ENCODE assay signal across 8 cellular contexts in genomic region chr6:69867075-69867911, GRCh38. TPM values are rescaled to one million over a fixed set of nuclear protein-coding genes. Genes with fewer than 3 reads are reported as not detected.
DNase-seq lines count a peak whose midpoint lies in the region; ATAC-seq and TF ChIP-seq lines count a peak whose summit lies in the region.

No MANE protein-coding gene starts in this region.

- no peaks in the 10 kb centered on the region for H3K9me3 ChIP-seq in fibroblast of lung (ENCODE audit: control insufficient read depth, insufficient read depth, low read depth, low read length)
- H3K9me3 ChIP-seq in suprapubic skin, result no peaks in the 10 kb centered on the region

- no peak overlapping the region for H3K9ac ChIP-seq in fibroblast of lung (ENCODE audit: insufficient read depth, low read length)

- no peaks in the 10 kb centered on the region for H3K36me3 ChIP-seq in fibroblast of lung (ENCODE audit: control insufficient read depth, insufficient read depth, low read length)
- H3K36me3 ChIP-seq in suprapubic skin, result no peaks in the 10 kb centered on the region

- TF ChIP-seq CTCF in AG04449 (IDR thresholded peaks at IDR 0.05; ENCODE audit: insufficient read depth, low read length, missing control alignments), result no peak
- peak; percentile 2 to 9 for TF ChIP-seq CTCF in fibroblast of lung (conservative IDR thresholded peaks at IDR 0.05 in 1 of 2, IDR thresholded peaks at IDR 0.05 in 1 of 2; ENCODE audit: low read depth in 1 of 2, low read length in 2 of 2)
- TF ChIP-seq CTCF in neural crest cell (conservative IDR thresholded peaks at IDR 0.05), result peak; percentile 45
- no peak for TF ChIP-seq CTCF in suprapubic skin (IDR thresholded peaks at IDR 0.05)

- H3K4me3 Mint-ChIP-seq in neural crest cell, result peak overlapping the region; percentile 89

- no peaks in the 10 kb centered on the region for H3K9me3 Mint-ChIP-seq in neural crest cell

- peaks cover 48% of the 10 kb centered on the region for H3K27me3 Mint-ChIP-seq in neural crest cell (ENCODE audit: low read depth)

- POLR2A ChIA-PET in AG04449 (lab: Yijun Ruan, JAX), result no interaction called here

- no peak for TF ChIP-seq POLR2A in suprapubic skin (IDR thresholded peaks at IDR 0.05)

- H3K27me3 ChIP-seq in fibroblast of lung (ENCODE audit: control insufficient read depth, insufficient read depth, low read length) (peaks cover 3% of the 10 kb centered on the region), suprapubic skin (peaks cover 9% of the 10 kb centered on the region)

- H3K4me1 Mint-ChIP-seq in neural crest cell, result peaks cover 22% of the 10 kb centered on the region

- ATAC-seq in GM18861 (IDR thresholded peaks at IDR 0.05; ENCODE audit: unreplicated experiment) (peak; percentile 38), HG03095 (IDR thresholded peaks at IDR 0.05; ENCODE audit: unreplicated experiment) (peak; percentile 57)

- H2AFZ ChIP-seq in fibroblast of lung (ENCODE audit: low read length), result peak overlapping the region; percentile 70

- no peaks in the 10 kb centered on the region for H4K20me1 ChIP-seq in fibroblast of lung (ENCODE audit: control insufficient read depth, extremely low read depth, insufficient read depth, low read length)

- CTCF ChIA-PET in AG04449 (lab: Yijun Ruan, JAX), result interaction anchor here (0.9 to 1.1 kb wide), 2 partner anchors 9 to 132 kb away, joined by 3 read pairs; no protein-coding TSS in a partner anchor

- H3K27ac ChIP-seq in fibroblast of lung (ENCODE audit: insufficient read depth, low read length), result no peak overlapping the region
- no peak overlapping the region for H3K27ac ChIP-seq in suprapubic skin

- no peak for TF ChIP-seq EP300 in suprapubic skin (IDR thresholded peaks at IDR 0.05)

- H3K4me1 ChIP-seq in fibroblast of lung (ENCODE audit: control insufficient read depth, extremely low read depth, insufficient read depth, low read length) (peaks cover 4% of the 10 kb centered on the region), suprapubic skin (peaks cover 13% of the 10 kb centered on the region)

- no peak for DNase-seq in AG04449 (ENCODE audit: low read depth, low spot score)
- DNase-seq in NOMO-1 (lab: John Stamatoyannopoulos, UW; ENCODE audit: unreplicated experiment in 2 of 2), result peak; percentile 41 to 48
- DNase-seq in activated T-cell treated with anti-CD3 and anti-CD28 coated beads, Interleukin-2, amount 50 U/mL, for 1 hour, result peak; percentile 71
- peak; percentile 29 to 32 for DNase-seq in fibroblast of lung (ENCODE audit: low read depth in 2 of 2)
- DNase-seq in neural crest cell (ENCODE audit: low read depth, low spot score), result peak; percentile 65
- peak in 1 of 2 donors; percentile 64 for DNase-seq in suprapubic skin (ENCODE audit: low spot score in 2 of 2)

- H3K4me2 ChIP-seq in fibroblast of lung (ENCODE audit: extremely low read depth, insufficient read depth, low read length), result peak overlapping the region; percentile 68

- WGBS in suprapubic skin, result under 1% methylated on average over 34 of the region's 82 CpGs

- H3K4me3 ChIP-seq in AG04449 (ENCODE audit: low read depth, low read length) (peak overlapping the region; percentile 57), fibroblast of lung (replicated peaks in 1 of 4; ENCODE audit: control extremely low read depth in 1 of 4, insufficient read depth in 1 of 4, low read depth in 3 of 4, low read length in 4 of 4) (peak overlapping the region; percentile 35 to 67 (median 51)), suprapubic skin (peak overlapping the region; percentile 59)

- H3K79me2 ChIP-seq in fibroblast of lung (ENCODE audit: control insufficient read depth, insufficient read depth, low read length), result no peaks in the 10 kb centered on the region

- no peak overlapping the region for H3K27ac Mint-ChIP-seq in neural crest cell (ENCODE audit: unreplicated experiment)

- H3K36me3 Mint-ChIP-seq in neural crest cell (ENCODE audit: low read depth), result no peaks in the 10 kb centered on the region

RNA-seq across cellular contexts. Expression of gene COL19A1, which starts 0.9 kb away (rescaled TPM):
- total RNA-seq in fibroblast of lung (under 0.01 TPM in 1 of 2 replicates, not detected in the other), neural crest cell (0.09 TPM in 1 of 2 replicates, not detected in the other), suprapubic skin (under 1 TPM in 1 of 4 donors, not detected in 3; 0.10 TPM)
- polyA plus RNA-seq in fibroblast of lung, result 0.01 TPM in 1 of 2 replicates, not detected in the other
- polyA plus RNA-seq in fibroblast of lung (2012), result not detected in 2 replicates
- not detected in 2 replicates for polyA minus RNA-seq in fibroblast of lung (ENCODE audit: low replicate concordance)

Comparison
In these comparisons a context has a peak if more than half of its experiments do, and no peak if none do; other contexts are left out.
1. CTCF ChIP-seq: peak in fibroblast of lung (2 of 2) and neural crest cell (single experiment); none in AG04449 (single experiment) and suprapubic skin (0 of 2).
2. Peak in every context shown above with its lines, with median percentiles within 50 percentile points of each other: H3K4me3 ChIP-seq.